In genomic region chr12:19669793-19670192, GRCh38 we compare ENCODE assay signal across 29 cellular contexts.
"Had no signal": no experiment of that assay in that cellular context is flagged by ENCODE, and none has a peak within 500 bp of the region (broad histone marks: within the 10 kb centered on the region; RNA-seq: fewer than 3 reads in every experiment).

No MANE protein-coding gene starts in this region.

- H3K27ac ChIP-seq: neutrophil, parathyroid adenoma, psoas muscle, right lobe of liver, sigmoid colon, spleen, suprapubic skin, testis, tibial artery, transverse colon, upper lobe of right lung, uterus had no signal

- ATAC-seq: naive thymus-derived CD8-positive, alpha-beta T cell; natural killer cell treated with Interleukin-12 subunit alpha and Interleukin-12 subunit beta and Interleukin-15 and Interleukin-18, amount 100 ng/mL, for 72 hours; psoas muscle; right cardiac atrium; right lobe of liver; stimulated activated memory B cell treated with anti-CD40 and anti-IgM and Interleukin-4, amounts not matched to agents 10 μg/mL and 1 μg/mL and 100 μg/mL, for 72 hours; stimulated activated naive CD8-positive, alpha-beta T cell treated with anti-CD3 and anti-CD28 coated beads, Interleukin-15, amount 100 ng/mL, for 72 hours; stimulated activated naive CD8-positive, alpha-beta T cell treated with anti-CD3 and anti-CD28 coated beads, Interleukin-15, Interleukin-2, amounts not matched to agents 100 U/mL and 50 U/mL, for 24 hours; upper lobe of right lung had no signal

- H3K9ac ChIP-seq: parathyroid adenoma had no signal

- DNase-seq: naive thymus-derived CD8-positive, alpha-beta T cell; nephron progenitor cell; nucleus accumbens; posterior cingulate gyrus; psoas muscle; right cardiac atrium; right lobe of liver; sigmoid colon; small intestine; spleen; stimulated activated CD4-positive, alpha-beta T cell treated with anti-CD3 and anti-CD28 coated beads, Interleukin-12 subunit alpha, Interleukin-12 subunit beta, amount 100 ng/mL, for 4 hours; stimulated activated CD4-positive, alpha-beta T cell treated with anti-CD3 and anti-CD28 coated beads, Interleukin-1b, Interleukin-23, amount 100 ng/mL, for 48 hours; stimulated activated CD4-positive, alpha-beta T cell treated with anti-CD3 and anti-CD28 coated beads, Interleukin-4, amount 100 ng/mL, for 1 hour; stimulated activated CD4-positive, alpha-beta T cell treated with anti-CD3 and anti-CD28 coated beads, Interleukin-4, amount 100 ng/mL, for 4 hours; stimulated activated CD8-positive, alpha-beta memory T cell treated with anti-CD3 and anti-CD28 coated beads, Interleukin-4, amount 100 ng/mL, for 48 hours; stimulated activated naive CD4-positive, alpha-beta T cell; stimulated activated naive CD8-positive, alpha-beta T cell treated with anti-CD3 and anti-CD28 coated beads, Interleukin-15, amount 100 ng/mL, for 72 hours; stimulated activated naive CD8-positive, alpha-beta T cell treated with anti-CD3 and anti-CD28 coated beads, Interleukin-15, Interleukin-2, amounts not matched to agents 100 U/mL and 50 U/mL, for 24 hours; substantia nigra; testis; tibial artery; transverse colon; upper lobe of right lung; uterus had no signal

- H3K9me3 ChIP-seq: neutrophil, psoas muscle, right lobe of liver, sigmoid colon, spleen, suprapubic skin, testis, tibial artery, transverse colon, upper lobe of right lung, uterus had no signal

- H3K79me2 ChIP-seq: parathyroid adenoma had no signal

- H3K36me3 ChIP-seq: neutrophil, right lobe of liver, sigmoid colon, spleen, suprapubic skin, tibial artery, transverse colon, upper lobe of right lung, uterus had no signal

- H3K27me3 ChIP-seq: neutrophil, right lobe of liver, sigmoid colon, spleen, suprapubic skin, testis, tibial artery, transverse colon, upper lobe of right lung, uterus had no signal

- H2AFZ ChIP-seq: parathyroid adenoma had no signal

- H3K4me1 ChIP-seq: parathyroid adenoma, psoas muscle, right lobe of liver, spleen, testis, transverse colon, upper lobe of right lung, uterus had no signal

- H3K4me3 ChIP-seq: psoas muscle, right lobe of liver, sigmoid colon, spleen, suprapubic skin, testis, tibial artery, transverse colon, upper lobe of right lung, uterus had no signal

- FAIRE-seq: small intestine had no signal
